ENCODE assay signal across 11 cellular contexts in genomic region chr1:118304722-118305344, GRCh38.
DNase-seq lines count a peak whose midpoint lies in the region; ATAC-seq and TF ChIP-seq lines count a peak whose summit lies in the region.
"Had no signal": no experiment of that assay in that cellular context is flagged by ENCODE, and none has a peak within 500 bp of the region (broad histone marks: within the 10 kb centered on the region; RNA-seq: fewer than 3 reads in every experiment).

No MANE protein-coding gene starts in this region.

- H3K36me3 Mint-ChIP-seq in endothelial cell (ENCODE audit: low read depth, unreplicated experiment) (no peaks in the 10 kb centered on the region), osteocyte (ENCODE audit: unreplicated experiment) (no peaks in the 10 kb centered on the region)
- H3K36me3 Mint-ChIP-seq: naive B cell had no signal

- H3K4me3 Mint-ChIP-seq in endothelial cell (ENCODE audit: unreplicated experiment) (no peak overlapping the region), osteocyte (ENCODE audit: unreplicated experiment) (no peak overlapping the region)
- H3K4me3 Mint-ChIP-seq: naive B cell had no signal

- no peak overlapping the region for H3K27ac Mint-ChIP-seq in endothelial cell (ENCODE audit: unreplicated experiment)
- H3K27ac Mint-ChIP-seq in osteocyte (ENCODE audit: unreplicated experiment) = no peak overlapping the region
- H3K27ac Mint-ChIP-seq: naive B cell had no signal

- H3K27me3 Mint-ChIP-seq in endothelial cell (ENCODE audit: unreplicated experiment) (no peaks in the 10 kb centered on the region), osteocyte (ENCODE audit: unreplicated experiment) (peaks cover 14% of the 10 kb centered on the region)

- H3K4me1 Mint-ChIP-seq in endothelial cell (ENCODE audit: unreplicated experiment) = no peaks in the 10 kb centered on the region
- H3K4me1 Mint-ChIP-seq in osteocyte (ENCODE audit: unreplicated experiment) = peaks cover 4% of the 10 kb centered on the region
- H3K4me1 Mint-ChIP-seq: naive B cell had no signal

- H3K4me3 ChIP-seq in GM06990 (replicated peaks; ENCODE audit: low read depth, low read length) (no peak overlapping the region), NB4 (ENCODE audit: low read depth, low read length) (no peak overlapping the region)

- no peak for DNase-seq in GM06990 (ENCODE audit: extremely low read depth, insufficient read length)
- peak; percentile 7 for DNase-seq in NB4 (ENCODE audit: low read depth)
- DNase-seq in endothelial cell (ENCODE audit: low spot score) = peak; percentile 22
- DNase-seq in osteocyte (ENCODE audit: extremely low spot score, unreplicated experiment) = no peak
- no peak for DNase-seq in NCI-H187 treated with DMSO at 0.1 percent for 48 hours (lab: John Stamatoyannopoulos, UW)
- DNase-seq in NCI-H1694 treated with DMSO at 0.1 percent for 48 hours (lab: John Stamatoyannopoulos, UW) = no peak
- DNase-seq in DMS153 treated with DMSO at 0.1 percent for 48 hours (lab: John Stamatoyannopoulos, UW; ENCODE audit: unreplicated experiment) = no peak
- DNase-seq: activated CD4-positive, CD25-positive, alpha-beta regulatory T cell treated with anti-CD3 and anti-CD28 coated beads, Interleukin-2, amount 50 U/mL, for 72 hours; dermis blood vessel endothelial cell; naive B cell had no signal

- no peaks in the 10 kb centered on the region for H3K9me3 Mint-ChIP-seq in endothelial cell (ENCODE audit: unreplicated experiment)
- H3K9me3 Mint-ChIP-seq in osteocyte (ENCODE audit: unreplicated experiment) = no peaks in the 10 kb centered on the region

- no peaks in the 10 kb centered on the region for H3K27me3 ChIP-seq in GM06990 (replicated peaks; ENCODE audit: control insufficient read depth, insufficient read depth, low read length)

- peak; percentile 41 for TF ChIP-seq CTCF in GM06990 (IDR thresholded peaks at IDR 0.05; ENCODE audit: insufficient read depth, low read length, poor library complexity, severe bottlenecking)
- TF ChIP-seq CTCF in NB4 (IDR thresholded peaks at IDR 0.05; ENCODE audit: low read depth, low read length) = peak; percentile 20
- peak; percentile 36 for TF ChIP-seq CTCF in endothelial cell (IDR thresholded peaks at IDR 0.05; ENCODE audit: unreplicated experiment)
- TF ChIP-seq CTCF in osteocyte (IDR thresholded peaks at IDR 0.05) = peak; percentile 71

- no peak for ATAC-seq in GM21786 (IDR thresholded peaks at IDR 0.05; ENCODE audit: unreplicated experiment)

- no peaks in the 10 kb centered on the region for H3K36me3 ChIP-seq in GM06990 (ENCODE audit: control insufficient read depth, insufficient read depth, low read length)

- TF ChIP-seq POLR2A in NB4 (IDR thresholded peaks at IDR 0.05; ENCODE audit: extremely low read depth, insufficient read length) = no peak

Comparison
In these comparisons a context has a peak if more than half of its experiments do, and no peak if none do; other contexts are left out.
1. DNase-seq: peak in NB4 (single experiment) and endothelial cell (single experiment); none in GM06990 (single experiment), osteocyte (single experiment), NCI-H187 treated with DMSO at 0.1 percent for 48 hours (single experiment), NCI-H1694 treated with DMSO at 0.1 percent for 48 hours (single experiment) and DMS153 treated with DMSO at 0.1 percent for 48 hours (single experiment).
2. CTCF ChIP-seq: peak in every context shown above with its lines; median percentile 71 in osteocyte; 41 in GM06990; 36 in endothelial cell; 20 in NB4.